Comparison of ENCODE assay signal across 8 cellular contexts in the genomic region with DNA sequence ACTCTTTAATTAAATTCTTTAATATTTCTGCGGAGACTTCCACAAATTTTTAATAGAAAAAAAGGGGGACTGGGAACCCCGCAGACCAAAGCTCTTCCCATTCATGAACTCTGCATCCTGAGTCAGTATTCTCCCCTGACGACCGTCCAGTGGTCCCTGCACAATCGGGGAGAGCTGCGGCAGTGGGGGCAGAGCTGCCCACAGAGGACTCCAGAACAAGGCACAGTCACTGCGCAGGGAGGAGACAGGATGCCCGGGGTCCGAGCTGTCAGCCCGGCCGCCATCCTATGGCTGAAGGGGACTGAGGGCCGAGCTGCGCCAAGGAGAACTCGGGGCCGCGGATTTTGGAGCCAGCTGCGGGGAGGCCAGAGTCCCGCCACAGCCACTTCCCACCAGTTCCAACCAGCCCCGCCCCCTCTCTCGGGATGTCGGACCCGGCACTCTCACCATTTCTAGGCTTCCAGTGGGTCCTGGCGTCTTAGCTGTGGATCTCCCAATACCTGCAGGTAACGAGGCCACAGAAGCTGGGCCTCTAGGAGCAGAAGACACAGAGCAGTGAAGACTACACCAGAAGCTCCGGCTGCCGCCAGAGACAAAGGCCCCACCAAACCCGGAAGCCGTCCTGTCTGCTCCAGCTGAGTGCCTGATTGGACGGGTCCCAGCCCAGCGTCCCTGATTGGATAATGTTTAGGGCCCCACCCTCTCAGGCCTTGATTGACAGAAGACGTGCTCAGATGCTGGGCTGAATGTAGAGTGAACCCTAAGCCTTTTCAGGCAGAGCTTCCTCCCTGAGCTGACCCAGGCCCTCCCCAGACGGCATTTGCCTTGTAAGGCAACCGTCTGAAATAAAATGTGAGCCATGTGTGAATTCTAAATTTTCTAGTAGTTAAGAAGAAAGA.
DNase-seq lines count a peak whose midpoint lies in the region; ATAC-seq and TF ChIP-seq lines count a peak whose summit lies in the region.

A gene with protein sequence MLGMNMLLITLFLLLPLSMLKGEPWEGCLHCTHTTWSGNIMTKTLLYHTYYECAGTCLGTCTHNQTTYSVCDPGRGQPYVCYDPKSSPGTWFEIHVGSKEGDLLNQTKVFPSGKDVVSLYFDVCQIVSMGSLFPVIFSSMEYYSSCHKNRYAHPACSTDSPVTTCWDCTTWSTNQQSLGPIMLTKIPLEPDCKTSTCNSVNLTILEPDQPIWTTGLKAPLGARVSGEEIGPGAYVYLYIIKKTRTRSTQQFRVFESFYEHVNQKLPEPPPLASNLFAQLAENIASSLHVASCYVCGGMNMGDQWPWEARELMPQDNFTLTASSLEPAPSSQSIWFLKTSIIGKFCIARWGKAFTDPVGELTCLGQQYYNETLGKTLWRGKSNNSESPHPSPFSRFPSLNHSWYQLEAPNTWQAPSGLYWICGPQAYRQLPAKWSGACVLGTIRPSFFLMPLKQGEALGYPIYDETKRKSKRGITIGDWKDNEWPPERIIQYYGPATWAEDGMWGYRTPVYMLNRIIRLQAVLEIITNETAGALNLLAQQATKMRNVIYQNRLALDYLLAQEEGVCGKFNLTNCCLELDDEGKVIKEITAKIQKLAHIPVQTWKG (minus strand): TSS at position 594 of the 899 bp plus-strand sequence. CDS start 13,661 bp downstream, outside the sequence.

- no peaks in the 10 kb centered on the region for H3K27me3 ChIP-seq in mucosa of rectum (ENCODE audit: control insufficient read depth in 2 of 2, insufficient read depth in 2 of 2, low read length in 2 of 2)

- no peaks in the 10 kb centered on the region for H3K9me3 ChIP-seq in mucosa of rectum (ENCODE audit: control insufficient read depth in 2 of 2, low read length in 2 of 2)

- TF ChIP-seq POLR2A in erythroblast (IDR thresholded peaks at IDR 0.05; ENCODE audit: low read length): peak; percentile 97

- peak; percentile 100 for ATAC-seq in GM21526 (IDR thresholded peaks at IDR 0.05; ENCODE audit: low FRiP score, unreplicated experiment)

- peak within 1 kb of the TSS; percentile 91 to 95 for H3K4me3 ChIP-seq in mucosa of rectum (ENCODE audit: low read length in 2 of 2)

- DNase-seq in DMS 273 (lab: John Stamatoyannopoulos, UW; ENCODE audit: unreplicated experiment) (peak; percentile 99), HuH-7.5 (ENCODE audit: low spot score) (peak; percentile 80), OCI-M2 (lab: John Stamatoyannopoulos, UW; ENCODE audit: unreplicated experiment) (peak; percentile 46), erythroblast (lab: John Stamatoyannopoulos, UW) (peak; percentile 95 to 97)
- DNase-seq in activated T-cell treated with anti-CD3 and anti-CD28 coated beads, Interleukin-2, amount 50 U/mL, for 1 hour: peak; percentile 86
- peak; percentile 90 for DNase-seq in stimulated activated CD8-positive, alpha-beta memory T cell treated with anti-CD3 and anti-CD28 coated beads, Interleukin-4, amount 100 ng/mL, for 48 hours

- H3K9ac ChIP-seq in mucosa of rectum (ENCODE audit: low read depth in 1 of 2, low read length in 2 of 2): peak within 1 kb of the TSS; percentile 93

- H3K36me3 ChIP-seq in mucosa of rectum (ENCODE audit: control insufficient read depth in 2 of 2, insufficient read depth in 2 of 2, low read length in 2 of 2): peaks cover 0 to 5% of the 10 kb centered on the region in 2 donors

- H3K4me1 ChIP-seq in mucosa of rectum (ENCODE audit: control insufficient read depth in 2 of 2, insufficient read depth in 2 of 2, low read length in 2 of 2): peaks cover 5 to 16% of the 10 kb centered on the region in 2 donors

- H3K27ac ChIP-seq in mucosa of rectum (ENCODE audit: low read depth in 2 of 2, low read length in 2 of 2): peak within 1 kb of the TSS; percentile 83 to 89

Comparison
In these comparisons a context has a peak if more than half of its experiments do, and no peak if none do; other contexts are left out.
1. Peak in every context shown above with its lines: DNase-seq, ATAC-seq, H3K4me3 ChIP-seq and H3K27ac ChIP-seq.
2. DNase-seq: peak in every context shown above with its lines; median percentile 99 in DMS 273; 96 in erythroblast; 90 in stimulated activated CD8-positive, alpha-beta memory T cell treated with anti-CD3 and anti-CD28 coated beads, Interleukin-4, amount 100 ng/mL, for 48 hours; 86 in activated T-cell treated with anti-CD3 and anti-CD28 coated beads, Interleukin-2, amount 50 U/mL, for 1 hour; 80 in HuH-7.5; 46 in OCI-M2.